In the genomic region with DNA sequence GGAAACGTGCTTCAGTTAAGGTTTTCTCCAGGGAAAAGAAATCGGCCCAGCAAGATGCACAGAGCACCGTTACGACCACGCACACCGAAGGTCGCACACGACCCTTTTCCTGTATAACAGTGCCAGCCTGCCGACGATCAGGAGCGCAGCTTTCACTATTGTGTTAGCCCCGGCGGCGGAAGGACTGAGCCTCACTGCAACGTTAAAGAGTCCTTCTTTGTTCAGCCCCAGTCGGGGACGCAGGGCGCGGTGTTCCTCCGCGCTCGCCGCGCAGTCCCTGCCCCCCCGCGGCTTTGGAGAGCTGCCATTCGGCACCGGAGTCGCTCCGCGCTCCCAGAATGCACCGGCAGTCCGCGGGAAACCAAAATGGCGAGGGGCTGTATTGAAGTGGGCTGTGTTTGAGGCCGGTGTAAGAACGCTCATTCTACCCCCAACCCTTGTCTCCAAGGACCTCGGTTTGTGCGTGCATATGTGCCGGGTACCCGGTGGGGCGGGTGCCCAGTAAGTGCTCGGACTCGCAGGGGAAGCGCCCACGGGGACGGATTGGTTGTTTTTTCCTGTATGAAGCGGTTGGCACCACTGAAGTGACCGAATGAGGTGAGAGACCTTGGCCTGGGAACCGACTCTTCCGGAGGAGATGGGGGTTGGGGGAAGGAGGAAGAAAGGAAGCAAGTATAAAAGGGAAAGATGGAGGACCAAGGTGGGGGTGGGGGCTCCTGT, we compare ENCODE assay signal across 8 cellular contexts. TPM values are rescaled to one million over a fixed set of nuclear protein-coding genes. Genes with fewer than 3 reads are reported as not detected.
DNase-seq lines count a peak whose midpoint lies in the region; ATAC-seq and TF ChIP-seq lines count a peak whose summit lies in the region.

Gene MTF2, plus strand, starts transcription at position 349 of the 720 bp plus-strand sequence. Its CDS starts 244 bp downstream, at position 593.

- H3K4me1 Mint-ChIP-seq in activated B cell treated with CpG ODN at 0.5 μM for 24 hours (peaks cover 54% of the 10 kb centered on the region), immature natural killer cell (peaks cover 56 to 64% of the 10 kb centered on the region in 2 donors)

- H3K36me3 Mint-ChIP-seq in activated B cell treated with CpG ODN at 0.5 μM for 24 hours (ENCODE audit: low read depth) (peaks cover 23% of the 10 kb centered on the region), immature natural killer cell (no peaks in the 10 kb centered on the region)

- intact Hi-C loops in activated B cell treated with CpG ODN at 0.5 μM for 24 hours (cut with micrococcal nuclease): loop anchor here (1.0 to 5.0 kb wide), 8 partner anchors 36 to 767 kb away; partner anchors contain the start of genes CCDC18, DR1, RPL5 and TMED5

- ATAC-seq in GM19025 (IDR thresholded peaks at IDR 0.05; ENCODE audit: low read depth, unreplicated experiment): peak; percentile 74
- peak; percentile 71 for ATAC-seq in HG03280 (IDR thresholded peaks at IDR 0.05; ENCODE audit: unreplicated experiment)
- ATAC-seq in activated B cell treated with CpG ODN at 0.5 μM for 24 hours (ENCODE audit: low read depth): peak; percentile 90

- no peak for TF ChIP-seq CTCF in AG09319 (IDR thresholded peaks at IDR 0.05; ENCODE audit: low read depth, low read length)
- TF ChIP-seq CTCF in activated B cell treated with CpG ODN at 0.5 μM for 24 hours (IDR thresholded peaks at IDR 0.05): no peak

- no peaks in the 10 kb centered on the region for H3K9me3 Mint-ChIP-seq in activated B cell treated with CpG ODN at 0.5 μM for 24 hours
- no peaks in the 10 kb centered on the region for H3K9me3 Mint-ChIP-seq in immature natural killer cell

- POLR2A ChIA-PET in activated B cell treated with CpG ODN at 0.5 μM for 24 hours (lab: Charles Lee): interaction anchor here (0.5 to 3.7 kb wide), 25 partner anchors 11 to 767 kb away, joined by 3 to 41 read pairs (median 5); partner anchors contain the start of genes CCDC18, DIPK1A, DR1 and RPL5

- DNase-seq in AG09319 (ENCODE audit: extremely low read depth, low read depth) (peak; percentile 98), NCI-H345 treated with DMSO at 0.1 percent for 48 hours (lab: John Stamatoyannopoulos, UW; ENCODE audit: unreplicated experiment) (peak; percentile 94), activated B cell treated with CpG ODN at 0.5 μM for 24 hours (peak; percentile 89), caudate nucleus (lab: John Stamatoyannopoulos, UW) (peak; percentile 17 to 96 (median 89)), immature natural killer cell (peak; percentile 90 to 91 (median 90)), smooth muscle cell of the brain vasculature (ENCODE audit: low read depth, low spot score) (peak; percentile 94)

- peak within 1 kb of the TSS; percentile 88 for H3K27ac ChIP-seq in caudate nucleus (ENCODE audit: low read depth, low read length)

- H3K4me3 Mint-ChIP-seq in activated B cell treated with CpG ODN at 0.5 μM for 24 hours (peak within 1 kb of the TSS; percentile 96), immature natural killer cell (peak within 1 kb of the TSS; percentile 93 to 99 (median 96))

- CTCF ChIA-PET in activated B cell treated with CpG ODN at 0.5 μM for 24 hours (lab: Charles Lee): interaction anchor here (0.9 to 3.0 kb wide), 9 partner anchors 17 to 765 kb away, joined by 3 to 14 read pairs (median 3); no protein-coding TSS in a partner anchor

- H3K27me3 Mint-ChIP-seq in activated B cell treated with CpG ODN at 0.5 μM for 24 hours: no peaks in the 10 kb centered on the region
- H3K27me3 Mint-ChIP-seq in immature natural killer cell (ENCODE audit: low read depth in 3 of 3): peaks cover 7 to 15% (median 12%) of the 10 kb centered on the region in 3 donors

- peak within 1 kb of the TSS; percentile 97 for H3K27ac Mint-ChIP-seq in activated B cell treated with CpG ODN at 0.5 μM for 24 hours
- peak within 1 kb of the TSS; percentile 85 to 97 (median 96) for H3K27ac Mint-ChIP-seq in immature natural killer cell

RNA-seq across cellular contexts. Expression of gene MTF2, which starts in this region (rescaled TPM):
- 49.1 and 59.7 TPM in 2 replicates for total RNA-seq in activated B cell treated with CpG ODN at 0.5 μM for 24 hours
- polyA plus RNA-seq in immature natural killer cell: 100 to 1,000 TPM in 1 of 3 donors, 10 to 100 TPM in 2; 50.1 to 101 (median 74.9) TPM

Comparison
In these comparisons a context has a peak if more than half of its experiments do, and no peak if none do; other contexts are left out.
1. Peak in every context shown above with its lines: DNase-seq, ATAC-seq and H3K27ac ChIP-seq.